In the genomic region with DNA sequence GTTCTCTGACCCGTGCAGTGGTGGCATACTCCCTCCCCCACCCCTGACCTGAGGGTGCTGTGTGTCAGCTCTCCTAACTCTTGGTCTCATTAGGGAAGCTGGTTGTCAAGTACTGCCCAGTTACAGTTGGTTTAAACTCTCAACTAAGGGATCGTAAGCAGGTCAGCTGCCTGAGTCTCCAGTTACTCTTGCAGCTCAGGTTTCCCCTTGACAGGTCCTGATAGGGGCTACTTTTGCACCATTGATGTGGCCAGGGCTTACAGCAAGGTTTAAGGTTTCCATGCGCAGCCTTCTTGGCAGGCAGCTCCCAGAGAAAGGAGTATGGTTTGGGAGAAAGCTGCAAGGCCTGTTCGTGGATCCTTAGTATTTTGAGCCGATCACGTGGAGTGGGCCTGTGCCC, we compare ENCODE assay signal across 1 cellular context.
TF ChIP-seq lines count a peak whose summit lies in the region.

No MANE protein-coding gene starts in this region.

TF ChIP-seq in IMR-90, 13 proteins besides CTCF, POLR2A, EP300 and RAD21:
- TF ChIP-seq MXI1 (IDR thresholded peaks at IDR 0.05; ENCODE audit: borderline replicate concordance, low read depth, low read length): no peak
- TF ChIP-seq MAZ (IDR thresholded peaks at IDR 0.05; ENCODE audit: borderline replicate concordance, low read depth, low read length): no peak
- no peak for TF ChIP-seq SMC3 (IDR thresholded peaks at IDR 0.05; ENCODE audit: low read depth, low read length)
- TF ChIP-seq MAFK (IDR thresholded peaks at IDR 0.05; ENCODE audit: low read depth, low read length): no peak
- no peak for TF ChIP-seq FOS (IDR thresholded peaks at IDR 0.05; ENCODE audit: low read depth, low read length)
- no peak for TF ChIP-seq RCOR1 (IDR thresholded peaks at IDR 0.05; ENCODE audit: insufficient replicate concordance, low read length)
- no peak for TF ChIP-seq NFE2L2 (IDR thresholded peaks at IDR 0.05; ENCODE audit: low read depth, low read length)
- TF ChIP-seq, protein P1, sequence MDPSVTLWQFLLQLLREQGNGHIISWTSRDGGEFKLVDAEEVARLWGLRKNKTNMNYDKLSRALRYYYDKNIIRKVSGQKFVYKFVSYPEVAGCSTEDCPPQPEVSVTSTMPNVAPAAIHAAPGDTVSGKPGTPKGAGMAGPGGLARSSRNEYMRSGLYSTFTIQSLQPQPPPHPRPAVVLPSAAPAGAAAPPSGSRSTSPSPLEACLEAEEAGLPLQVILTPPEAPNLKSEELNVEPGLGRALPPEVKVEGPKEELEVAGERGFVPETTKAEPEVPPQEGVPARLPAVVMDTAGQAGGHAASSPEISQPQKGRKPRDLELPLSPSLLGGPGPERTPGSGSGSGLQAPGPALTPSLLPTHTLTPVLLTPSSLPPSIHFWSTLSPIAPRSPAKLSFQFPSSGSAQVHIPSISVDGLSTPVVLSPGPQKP (IDR thresholded peaks at IDR 0.05; ENCODE audit: borderline replicate concordance, low read depth, low read length): no peak
- TF ChIP-seq CEBPB (IDR thresholded peaks at IDR 0.05; ENCODE audit: low read depth, low read length): no peak
- no peak for TF ChIP-seq CHD1 (IDR thresholded peaks at IDR 0.05; ENCODE audit: low read depth, low read length)
- TF ChIP-seq USF2 (IDR thresholded peaks at IDR 0.05; ENCODE audit: low read depth, low read length): no peak
- no peak for TF ChIP-seq RFX5 (IDR thresholded peaks at IDR 0.05; ENCODE audit: low read depth, low read length)
- no peak for TF ChIP-seq BHLHE40 (IDR thresholded peaks at IDR 0.05; ENCODE audit: low read depth, low read length)
